In the genomic region with DNA sequence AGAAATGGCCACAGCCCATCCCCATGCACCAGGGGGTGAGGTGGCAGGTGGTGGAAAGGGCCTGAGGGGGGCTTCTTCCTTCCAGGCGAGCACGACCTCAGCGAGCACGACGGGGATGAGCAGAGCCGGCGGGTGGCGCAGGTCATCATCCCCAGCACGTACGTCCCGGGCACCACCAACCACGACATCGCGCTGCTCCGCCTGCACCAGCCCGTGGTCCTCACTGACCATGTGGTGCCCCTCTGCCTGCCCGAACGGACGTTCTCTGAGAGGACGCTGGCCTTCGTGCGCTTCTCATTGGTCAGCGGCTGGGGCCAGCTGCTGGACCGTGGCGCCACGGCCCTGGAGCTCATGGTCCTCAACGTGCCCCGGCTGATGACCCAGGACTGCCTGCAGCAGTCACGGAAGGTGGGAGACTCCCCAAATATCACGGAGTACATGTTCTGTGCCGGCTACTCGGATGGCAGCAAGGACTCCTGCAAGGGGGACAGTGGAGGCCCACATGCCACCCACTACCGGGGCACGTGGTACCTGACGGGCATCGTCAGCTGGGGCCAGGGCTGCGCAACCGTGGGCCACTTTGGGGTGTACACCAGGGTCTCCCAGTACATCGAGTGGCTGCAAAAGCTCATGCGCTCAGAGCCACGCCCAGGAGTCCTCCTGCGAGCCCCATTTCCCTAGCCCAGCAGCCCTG, we compare ENCODE assay signal across 18 cellular contexts. TPM values are rescaled to one million over a fixed set of nuclear protein-coding genes. Genes with fewer than 3 reads are reported as not detected.
"Had no signal": no experiment of that assay in that cellular context is flagged by ENCODE, and none has a peak within 500 bp of the region (broad histone marks: within the 10 kb centered on the region; RNA-seq: fewer than 3 reads in every experiment).

No MANE protein-coding gene starts in this region.

- H3K4me3 Mint-ChIP-seq: activated CD8-positive, alpha-beta T cell treated with anti-CD3 and anti-CD28 coated beads, Interleukin-2, amount 10 ng/mL, durations not matched to agents 7 days and 5 days; activated naive CD8-positive, alpha-beta T cell had no signal

- H3K27ac Mint-ChIP-seq: activated CD8-positive, alpha-beta T cell treated with anti-CD3 and anti-CD28 coated beads, Interleukin-2, amount 10 ng/mL, durations not matched to agents 7 days and 5 days; activated naive CD8-positive, alpha-beta T cell; activated T-helper 2 cell treated with anti-CD3 and anti-CD28 coated beads, Interferon-gamma antibody, Interleukin-2, Interleukin-4, amounts not matched to agents 10 μg/mL and 5 μg/mL and 100 μg/mL, durations not matched to agents 14 hours and 24 hours and 36 hours had no signal

- H3K36me3 Mint-ChIP-seq: activated naive CD8-positive, alpha-beta T cell had no signal

- H3K4me3 ChIP-seq: SJSA1, transverse colon had no signal

- H3K9ac ChIP-seq: parathyroid adenoma had no signal

- H3K4me1 ChIP-seq: parathyroid adenoma had no signal

- H3K27me3 ChIP-seq: brain microvascular endothelial cell, SJSA1, transverse colon had no signal

- H3K36me3 ChIP-seq: brain microvascular endothelial cell, SJSA1, transverse colon had no signal

- H3K9me3 Mint-ChIP-seq: activated T-helper 2 cell treated with anti-CD3 and anti-CD28 coated beads, Interferon-gamma antibody, Interleukin-2, Interleukin-4, amounts not matched to agents 10 μg/mL and 5 μg/mL and 100 μg/mL, durations not matched to agents 14 hours and 24 hours and 36 hours had no signal

- ATAC-seq: activated CD8-positive, alpha-beta T cell treated with anti-CD3 and anti-CD28 coated beads, Interleukin-2, amount 10 ng/mL, durations not matched to agents 7 days and 5 days; esophagus mucosa had no signal

- H2AFZ ChIP-seq: parathyroid adenoma had no signal

- H3K27ac ChIP-seq: brain microvascular endothelial cell, parathyroid adenoma, SJSA1, transverse colon had no signal

- DNase-seq: activated CD4-positive, alpha-beta T cell treated with anti-CD3 and anti-CD28 coated beads for 48 hours; activated CD8-positive, alpha-beta T cell treated with anti-CD3 and anti-CD28 coated beads, Interleukin-2, amount 10 ng/mL, durations not matched to agents 7 days and 5 days; amygdala; brain microvascular endothelial cell; cerebellar nuclear complex; hypothalamus; small intestine; T1000; transverse colon had no signal

- FAIRE-seq: endometrium, small intestine had no signal

- H3K79me2 ChIP-seq: parathyroid adenoma had no signal

- H3K9me3 ChIP-seq: SJSA1, transverse colon had no signal

- H3K27me3 Mint-ChIP-seq: activated naive CD8-positive, alpha-beta T cell had no signal

RNA-seq across cellular contexts. Expression of gene F10, which starts 4.1 kb away (rescaled TPM):
- total RNA-seq: activated CD8-positive, alpha-beta T cell treated with anti-CD3 and anti-CD28 coated beads, Interleukin-2, amount 10 ng/mL, durations not matched to agents 7 days and 5 days; activated T-helper 2 cell treated with anti-CD3 and anti-CD28 coated beads, Interferon-gamma antibody, Interleukin-2, Interleukin-4, amounts not matched to agents 10 μg/mL and 5 μg/mL and 100 μg/mL, durations not matched to agents 14 hours and 24 hours and 36 hours; dermis microvascular lymphatic vessel endothelial cell; glomerular endothelial cell had no signal
- polyA plus RNA-seq: neural cell had no signal

RNA-seq across cellular contexts. Expression of gene F7, which starts 12.9 kb away (rescaled TPM):
- total RNA-seq: activated CD8-positive, alpha-beta T cell treated with anti-CD3 and anti-CD28 coated beads, Interleukin-2, amount 10 ng/mL, durations not matched to agents 7 days and 5 days; activated T-helper 2 cell treated with anti-CD3 and anti-CD28 coated beads, Interferon-gamma antibody, Interleukin-2, Interleukin-4, amounts not matched to agents 10 μg/mL and 5 μg/mL and 100 μg/mL, durations not matched to agents 14 hours and 24 hours and 36 hours; dermis microvascular lymphatic vessel endothelial cell; esophagus mucosa; glomerular endothelial cell; SJSA1; transverse colon had no signal

RNA-seq across cellular contexts. Expression of gene PROZ, which starts 40.0 kb away (rescaled TPM):
- total RNA-seq: activated CD8-positive, alpha-beta T cell treated with anti-CD3 and anti-CD28 coated beads, Interleukin-2, amount 10 ng/mL, durations not matched to agents 7 days and 5 days; activated T-helper 2 cell treated with anti-CD3 and anti-CD28 coated beads, Interferon-gamma antibody, Interleukin-2, Interleukin-4, amounts not matched to agents 10 μg/mL and 5 μg/mL and 100 μg/mL, durations not matched to agents 14 hours and 24 hours and 36 hours; dermis microvascular lymphatic vessel endothelial cell; esophagus mucosa; glomerular endothelial cell; SJSA1; transverse colon had no signal
- polyA plus RNA-seq: neural cell, small intestine had no signal
